1 cellular context compared by ENCODE assay signal in the genomic region with DNA sequence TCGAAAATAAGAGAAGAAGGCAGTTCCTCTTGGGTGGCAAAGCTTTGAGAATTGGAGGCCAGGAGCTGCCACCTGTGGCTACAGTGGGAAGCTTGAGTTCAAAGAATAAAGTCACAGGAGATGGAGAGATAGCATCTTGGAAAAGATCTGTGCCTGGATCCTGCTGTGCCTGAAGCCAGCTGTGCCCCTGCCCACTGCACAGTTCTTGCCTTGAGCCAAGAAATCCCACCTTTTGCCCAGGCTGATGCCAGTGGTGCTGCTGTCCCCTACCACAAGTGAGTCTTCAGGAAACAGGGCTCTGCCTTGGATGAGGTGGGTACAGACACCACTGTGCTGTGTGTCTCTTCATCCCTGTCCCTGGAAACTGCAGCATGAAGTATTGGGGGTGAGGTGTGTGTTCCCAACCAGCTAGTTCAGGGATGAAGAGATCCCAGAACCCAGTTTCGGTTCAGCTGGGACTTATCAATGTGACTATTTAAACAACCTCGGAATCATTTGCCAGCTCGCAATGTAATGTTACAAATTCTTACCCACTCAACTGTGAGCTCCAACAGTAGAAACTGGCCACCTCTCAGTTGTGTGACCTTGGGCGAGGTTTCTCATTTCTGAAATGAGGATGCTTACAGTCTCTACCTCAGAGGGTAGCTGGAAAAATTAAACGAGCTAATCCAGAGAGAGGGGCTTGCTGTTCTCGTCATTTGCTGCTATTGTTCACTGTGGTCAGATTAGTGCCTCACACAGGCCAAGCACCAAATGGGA.
TF ChIP-seq lines count a peak whose summit lies in the region.

No MANE protein-coding gene starts in this region.

TF ChIP-seq in IMR-90, 13 proteins besides CTCF, POLR2A, EP300 and RAD21 (continued from another document):
- no peak for TF ChIP-seq MXI1 (IDR thresholded peaks at IDR 0.05; ENCODE audit: borderline replicate concordance, low read depth, low read length)
- TF ChIP-seq CEBPB (IDR thresholded peaks at IDR 0.05; ENCODE audit: low read depth, low read length) = no peak
- TF ChIP-seq MAFK (IDR thresholded peaks at IDR 0.05; ENCODE audit: low read depth, low read length) = no peak
- TF ChIP-seq MAZ (IDR thresholded peaks at IDR 0.05; ENCODE audit: borderline replicate concordance, low read depth, low read length) = no peak
- no peak for TF ChIP-seq NFE2L2 (IDR thresholded peaks at IDR 0.05; ENCODE audit: low read depth, low read length)
- no peak for TF ChIP-seq FOS (IDR thresholded peaks at IDR 0.05; ENCODE audit: low read depth, low read length)
- TF ChIP-seq RFX5 (IDR thresholded peaks at IDR 0.05; ENCODE audit: low read depth, low read length) = no peak
- TF ChIP-seq, protein P1, sequence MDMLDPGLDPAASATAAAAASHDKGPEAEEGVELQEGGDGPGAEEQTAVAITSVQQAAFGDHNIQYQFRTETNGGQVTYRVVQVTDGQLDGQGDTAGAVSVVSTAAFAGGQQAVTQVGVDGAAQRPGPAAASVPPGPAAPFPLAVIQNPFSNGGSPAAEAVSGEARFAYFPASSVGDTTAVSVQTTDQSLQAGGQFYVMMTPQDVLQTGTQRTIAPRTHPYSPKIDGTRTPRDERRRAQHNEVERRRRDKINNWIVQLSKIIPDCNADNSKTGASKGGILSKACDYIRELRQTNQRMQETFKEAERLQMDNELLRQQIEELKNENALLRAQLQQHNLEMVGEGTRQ (IDR thresholded peaks at IDR 0.05; ENCODE audit: low read depth, low read length) = no peak
